In genomic region chr5:140157032-140157781, GRCh38 we compare ENCODE assay signal across 8 cellular contexts. TPM values are rescaled to one million over a fixed set of nuclear protein-coding genes. Genes with fewer than 3 reads are reported as not detected.
DNase-seq lines count a peak whose midpoint lies in the region; ATAC-seq and TF ChIP-seq lines count a peak whose summit lies in the region.

No MANE protein-coding gene starts in this region.

- peaks cover 6% of the 10 kb centered on the region for H3K27me3 Mint-ChIP-seq in T-helper 2 cell treated with Interferon-gamma antibody and Interleukin-4, amounts not matched to agents 5 μg/mL and 100 μg/mL, for 36 hours (ENCODE audit: low read depth)

- no peaks in the 10 kb centered on the region for H3K36me3 ChIP-seq in ascending aorta

- H3K4me1 ChIP-seq in ascending aorta: peaks cover 0 to 14% of the 10 kb centered on the region in 2 donors

- H3K9me3 ChIP-seq in ascending aorta: no peaks in the 10 kb centered on the region

- H3K27ac Mint-ChIP-seq in T-helper 2 cell treated with Interferon-gamma antibody and Interleukin-4, amounts not matched to agents 5 μg/mL and 100 μg/mL, for 36 hours: peak overlapping the region; percentile 55

- TF ChIP-seq CTCF in GM13976 (IDR thresholded peaks at IDR 0.05; ENCODE audit: borderline replicate concordance, control extremely low read depth, extremely low read depth, insufficient read depth, missing control alignments): peak; percentile 96
- peak; percentile 90 to 92 (median 91) for TF ChIP-seq CTCF in ascending aorta (IDR thresholded peaks at IDR 0.05)

- H3K27ac ChIP-seq in ascending aorta: no peak overlapping the region

- H3K27me3 ChIP-seq in ascending aorta: peaks cover 3% of the 10 kb centered on the region

- H3K36me3 Mint-ChIP-seq in T-helper 2 cell treated with Interferon-gamma antibody and Interleukin-4, amounts not matched to agents 5 μg/mL and 100 μg/mL, for 36 hours (ENCODE audit: low read depth): no peaks in the 10 kb centered on the region

- intact Hi-C loops in ascending aorta (cut with DNase I) (loop anchor here (1.0 to 5.0 kb wide), 3 partner anchors 12 to 370 kb away; no protein-coding TSS in a partner anchor), sciatic nerve (cut with DNase I) (loop anchor here (5.0 kb wide), 1 partner anchor 85 kb away; no protein-coding TSS in a partner anchor)

- DNase-seq in GM13976 (ENCODE audit: low spot score) (peak; percentile 92), NCI-H146 (lab: John Stamatoyannopoulos, UW) (peak; percentile 61), ascending aorta (ENCODE audit: low spot score in 2 of 2) (peak; percentile 39 to 93), hypothalamus (lab: John Stamatoyannopoulos, UW) (peak; percentile 66 to 98 (median 91)), sciatic nerve (ENCODE audit: low spot score) (peak; percentile 95), cortex of kidney (lab: John Stamatoyannopoulos, UW) (no peak)
- peak; percentile 76 for DNase-seq in T-helper 2 cell treated with Interferon-gamma antibody and Interleukin-4, amounts not matched to agents 5 μg/mL and 100 μg/mL, for 36 hours (ENCODE audit: low spot score)

- ATAC-seq in HG02852 (IDR thresholded peaks at IDR 0.05; ENCODE audit: unreplicated experiment): peak; percentile 98
- ATAC-seq in sciatic nerve: peak; percentile 96

- H3K4me3 ChIP-seq in ascending aorta: peak overlapping the region; percentile 47 to 51

- no peaks in the 10 kb centered on the region for H3K9me3 Mint-ChIP-seq in T-helper 2 cell treated with Interferon-gamma antibody and Interleukin-4, amounts not matched to agents 5 μg/mL and 100 μg/mL, for 36 hours

- in situ Hi-C loops in GM13976 (cut with MboI; ENCODE audit: low sequenced_read_pairs, unreplicated experiment): loop anchor here (5.0 kb wide), 1 partner anchor 85 kb away; no protein-coding TSS in a partner anchor

- H3K4me1 Mint-ChIP-seq in T-helper 2 cell treated with Interferon-gamma antibody and Interleukin-4, amounts not matched to agents 5 μg/mL and 100 μg/mL, for 36 hours (ENCODE audit: low read depth): peaks cover 3% of the 10 kb centered on the region

- H3K4me3 Mint-ChIP-seq in T-helper 2 cell treated with Interferon-gamma antibody and Interleukin-4, amounts not matched to agents 5 μg/mL and 100 μg/mL, for 36 hours: peak overlapping the region; percentile 51

RNA-seq across cellular contexts. Expression of gene CYSTM1, which starts 17.8 kb away (rescaled TPM):
- total RNA-seq in ascending aorta (66.3 TPM), sciatic nerve (49.5 TPM)

RNA-seq across cellular contexts. Expression of gene IGIP, which starts 31.5 kb away (rescaled TPM):
- 5.6 TPM for total RNA-seq in ascending aorta
- 34.7 TPM for total RNA-seq in sciatic nerve

RNA-seq across cellular contexts. Expression of gene PURA, which starts 43.3 kb away (rescaled TPM):
- 11.5 TPM for total RNA-seq in ascending aorta
- total RNA-seq in sciatic nerve: 61.0 TPM
